In genomic region chr5:4188704-4189103, GRCh38 we compare ENCODE assay signal across 1 cellular context.
TF ChIP-seq lines count a peak whose summit lies in the region.

No MANE protein-coding gene starts in this region.

TF ChIP-seq in K562, 482 proteins besides CTCF, POLR2A, EP300 and RAD21 (continued from another document):
- TF ChIP-seq POLR2H (tag; IDR thresholded peaks at IDR 0.05; ENCODE audit: low read depth): no peak
- no peak for TF ChIP-seq ZNF707 (CRISPR knock-in tag; conservative IDR thresholded peaks at IDR 0.05)
- no peak for TF ChIP-seq MCM7 (IDR thresholded peaks at IDR 0.05)
- no peak for TF ChIP-seq EGR1 (conservative IDR thresholded peaks at IDR 0.05)
- TF ChIP-seq ZBTB43 (CRISPR knock-in tag; IDR thresholded peaks at IDR 0.05): no peak
- TF ChIP-seq IFI16 (CRISPR knock-in tag; IDR thresholded peaks at IDR 0.05): no peak
- TF ChIP-seq CCNT2 (IDR thresholded peaks at IDR 0.05; ENCODE audit: borderline replicate concordance, extremely low read depth, insufficient read length, low read depth, low read length): no peak
- no peak for TF ChIP-seq SRSF3 (IDR thresholded peaks at IDR 0.05; ENCODE audit: insufficient read depth, low read length)
- TF ChIP-seq ELK1 (CRISPR knock-in tag; IDR thresholded peaks at IDR 0.05): no peak
- TF ChIP-seq PTBP1 (IDR thresholded peaks at IDR 0.05; ENCODE audit: low read depth, low read length): no peak
- no peak for TF ChIP-seq ZNF224 (CRISPR knock-in tag; IDR thresholded peaks at IDR 0.05)
